In genomic region chr19:14033946-14034345, GRCh38 we compare ENCODE assay signal across 24 cellular contexts. TPM values are rescaled to one million over a fixed set of nuclear protein-coding genes. Genes with fewer than 3 reads are reported as not detected.
A peak's percentile ranks its signal among the peaks of the same experiment; 100 is the strongest.
DNase-seq lines count a peak whose midpoint lies in the region; ATAC-seq, FAIRE-seq and TF ChIP-seq lines count a peak whose summit lies in the region.
"Had no signal": no experiment of that assay in that cellular context is flagged by ENCODE, and none has a peak within 500 bp of the region (broad histone marks: within the 10 kb centered on the region; RNA-seq: fewer than 3 reads in every experiment).

No MANE protein-coding gene starts in this region.

- H3K9ac ChIP-seq in GM23248 = no peak overlapping the region
- H3K9ac ChIP-seq: SK-N-SH had no signal

- TF ChIP-seq POLR2A in GM12892 (IDR thresholded peaks at IDR 0.05; ENCODE audit: low read depth, low read length) = no peak

- no peaks in the 10 kb centered on the region for H3K27me3 ChIP-seq in GM23248 (replicated peaks; ENCODE audit: insufficient read depth)
- H3K27me3 ChIP-seq in naive thymus-derived CD4-positive, alpha-beta T cell (ENCODE audit: control insufficient read depth in 2 of 2, insufficient read depth in 2 of 2, low read length in 2 of 2) = no peaks in the 10 kb centered on the region
- H3K27me3 ChIP-seq: brain microvascular endothelial cell, Peyer's patch, upper lobe of right lung had no signal

- 96 to 100% methylated on average over 2 of the region's 2 CpGs for WGBS in GM23248 (ENCODE audit: low coverage in 1 of 2, low lambda C conversion rate in 2 of 2, missing lambda C conversion rate in 2 of 2), 2 experiments

- DNase-seq in activated T-cell treated with anti-CD3 and anti-CD28 coated beads, Interleukin-2, amount 50 U/mL, for 24 hours = no peak
- DNase-seq in activated T-cell treated with anti-CD3 and anti-CD28 coated beads for 4 hours (no peak), GM23248 (peak; percentile 36), GM12892 (ENCODE audit: insufficient read length) (no peak), NCI-H748 (lab: John Stamatoyannopoulos, UW; ENCODE audit: unreplicated experiment) (no peak), mucosa of gallbladder (ENCODE audit: low spot score) (no peak)
- no peak for DNase-seq in activated naive CD8-positive, alpha-beta T cell treated with anti-CD3 and anti-CD28 coated beads, Interleukin-2, amount 50 U/mL, for 24 hours
- no peak for DNase-seq in naive thymus-derived CD4-positive, alpha-beta T cell
- DNase-seq: activated gamma-delta T cell treated with Interleukin-2 at 50 U/mL for 16 hours, brain microvascular endothelial cell, DMS79 treated with DMSO at 0.1 percent for 48 hours, dorsolateral prefrontal cortex, esophagus squamous epithelium, IMR-90, left ventricle myocardium inferior, MM.1S, NCI-H1694, Peyer's patch, SK-N-SH, upper lobe of right lung had no signal

- H3K4me3 ChIP-seq in GM23248 = no peak overlapping the region
- no peak overlapping the region for H3K4me3 ChIP-seq in naive thymus-derived CD4-positive, alpha-beta T cell (ENCODE audit: low read length)
- H3K4me3 ChIP-seq: dorsolateral prefrontal cortex, esophagus squamous epithelium, left ventricle myocardium inferior, Peyer's patch, upper lobe of right lung had no signal

- no peaks in the 10 kb centered on the region for H4K20me1 ChIP-seq in GM23248 (ENCODE audit: insufficient read depth)

- H2AFZ ChIP-seq in GM23248 = no peak overlapping the region

- FAIRE-seq in GM12892 (lab: Jason Lieb, UNC) = no peak

- H3K27ac Mint-ChIP-seq in activated T-cell treated with anti-CD3 and anti-CD28 coated beads, Interleukin-2, amount 50 U/mL, for 24 hours = peak overlapping the region; percentile 73
- H3K27ac Mint-ChIP-seq in activated naive CD8-positive, alpha-beta T cell treated with anti-CD3 and anti-CD28 coated beads, Interleukin-2, amount 50 U/mL, for 24 hours = peak overlapping the region; percentile 86
- peak overlapping the region; percentile 65 to 92 (median 80) for H3K27ac Mint-ChIP-seq in naive thymus-derived CD4-positive, alpha-beta T cell

- H3K79me2 ChIP-seq in GM23248 (ENCODE audit: insufficient read depth) = no peaks in the 10 kb centered on the region

- no peak overlapping the region for H3K4me2 ChIP-seq in GM23248 (ENCODE audit: unreplicated experiment)
- H3K4me2 ChIP-seq: SK-N-SH had no signal

- no peaks in the 10 kb centered on the region for H3K27me3 Mint-ChIP-seq in activated T-cell treated with anti-CD3 and anti-CD28 coated beads, Interleukin-2, amount 50 U/mL, for 24 hours
- H3K27me3 Mint-ChIP-seq in activated naive CD8-positive, alpha-beta T cell treated with anti-CD3 and anti-CD28 coated beads, Interleukin-2, amount 50 U/mL, for 24 hours = no peaks in the 10 kb centered on the region
- H3K27me3 Mint-ChIP-seq in naive thymus-derived CD4-positive, alpha-beta T cell = peaks cover 0 to 1% (median 0%) of the 10 kb centered on the region in 5 donors

- no peaks in the 10 kb centered on the region for H3K36me3 ChIP-seq in GM23248 (ENCODE audit: low read depth)
- H3K36me3 ChIP-seq in naive thymus-derived CD4-positive, alpha-beta T cell (ENCODE audit: control insufficient read depth in 2 of 3, insufficient read depth in 3 of 3, low read length in 3 of 3) = peaks cover 0 to 40% (median 10%) of the 10 kb centered on the region in 3 experiments
- H3K36me3 ChIP-seq: brain microvascular endothelial cell, esophagus squamous epithelium, left ventricle myocardium inferior, Peyer's patch, upper lobe of right lung had no signal

- peaks cover 8% of the 10 kb centered on the region; the same call in 1 of the 2 replicates for H3K4me1 ChIP-seq in GM23248 (ENCODE audit: insufficient read depth)
- peaks cover 16% of the 10 kb centered on the region in 2 donors for H3K4me1 ChIP-seq in naive thymus-derived CD4-positive, alpha-beta T cell (ENCODE audit: control insufficient read depth in 2 of 2, insufficient read depth in 2 of 2, low read length in 2 of 2)

- in situ Hi-C loops in GM23248 (cut with MboI) = no loop called here

- H3K9me2 ChIP-seq in GM23248 (ENCODE audit: insufficient read depth) = no peaks in the 10 kb centered on the region
- H3K9me2 ChIP-seq: SK-N-SH had no signal

- ATAC-seq in activated naive CD8-positive, alpha-beta T cell treated with anti-CD3 and anti-CD28 coated beads, Interleukin-2, amount 50 U/mL, for 24 hours = no peak
- ATAC-seq in naive thymus-derived CD4-positive, alpha-beta T cell = no peak
- ATAC-seq: right cardiac atrium, upper lobe of right lung had no signal

- H3K36me3 Mint-ChIP-seq in activated T-cell treated with anti-CD3 and anti-CD28 coated beads, Interleukin-2, amount 50 U/mL, for 24 hours (ENCODE audit: low read depth) = peaks cover 53% of the 10 kb centered on the region
- peaks cover 24% of the 10 kb centered on the region for H3K36me3 Mint-ChIP-seq in activated naive CD8-positive, alpha-beta T cell treated with anti-CD3 and anti-CD28 coated beads, Interleukin-2, amount 50 U/mL, for 24 hours (ENCODE audit: low read depth)
- peaks cover 3 to 28% (median 9%) of the 10 kb centered on the region in 5 donors for H3K36me3 Mint-ChIP-seq in naive thymus-derived CD4-positive, alpha-beta T cell

- no peaks in the 10 kb centered on the region for H3F3A ChIP-seq in GM23248 (ENCODE audit: insufficient read depth)

- H3K27ac ChIP-seq in GM23248 = no peak overlapping the region
- H3K27ac ChIP-seq in naive thymus-derived CD4-positive, alpha-beta T cell (ENCODE audit: low read depth, low read length) = peak overlapping the region; percentile 40
- H3K27ac ChIP-seq: brain microvascular endothelial cell, dorsolateral prefrontal cortex, esophagus squamous epithelium, left ventricle myocardium inferior, Peyer's patch, upper lobe of right lung had no signal

- H3K4me1 Mint-ChIP-seq in activated T-cell treated with anti-CD3 and anti-CD28 coated beads, Interleukin-2, amount 50 U/mL, for 24 hours (ENCODE audit: low read depth) = peaks cover 20% of the 10 kb centered on the region
- peaks cover 17% of the 10 kb centered on the region for H3K4me1 Mint-ChIP-seq in activated naive CD8-positive, alpha-beta T cell treated with anti-CD3 and anti-CD28 coated beads, Interleukin-2, amount 50 U/mL, for 24 hours
- peaks cover 25 to 62% (median 37%) of the 10 kb centered on the region in 7 donors for H3K4me1 Mint-ChIP-seq in naive thymus-derived CD4-positive, alpha-beta T cell

- no peaks in the 10 kb centered on the region for H3K9me3 Mint-ChIP-seq in activated T-cell treated with anti-CD3 and anti-CD28 coated beads, Interleukin-2, amount 50 U/mL, for 24 hours
- H3K9me3 Mint-ChIP-seq in activated naive CD8-positive, alpha-beta T cell treated with anti-CD3 and anti-CD28 coated beads, Interleukin-2, amount 50 U/mL, for 24 hours = no peaks in the 10 kb centered on the region
- peaks cover 0 to 1% (median 0%) of the 10 kb centered on the region in 11 donors for H3K9me3 Mint-ChIP-seq in naive thymus-derived CD4-positive, alpha-beta T cell

- no peaks in the 10 kb centered on the region for H3K9me3 ChIP-seq in GM23248 (ENCODE audit: low read depth)
- H3K9me3 ChIP-seq in naive thymus-derived CD4-positive, alpha-beta T cell (ENCODE audit: control insufficient read depth in 2 of 3, low read length in 3 of 3) = no peaks in the 10 kb centered on the region
- H3K9me3 ChIP-seq: esophagus squamous epithelium, left ventricle myocardium inferior, Peyer's patch, SK-N-SH, upper lobe of right lung had no signal

- POLR2A ChIA-PET in naive thymus-derived CD4-positive, alpha-beta T cell (lab: Charles Lee) = interaction anchor here (0.6 to 7.9 kb wide), 5 partner anchors 27 to 257 kb away, joined by 3 to 162 read pairs (median 15); partner anchors contain the start of genes DCAF15 and RFX1

- intact Hi-C loops in naive thymus-derived CD4-positive, alpha-beta T cell (cut with micrococcal nuclease) = loop anchor here (2.0 to 5.0 kb wide), 3 partner anchors 15 to 127 kb away; partner anchors contain the start of genes BRME1 (in 1 of the 2) and CC2D1A (in 1 of the 2)

- CTCF ChIA-PET in naive thymus-derived CD4-positive, alpha-beta T cell (lab: Charles Lee) = no interaction called here

- peak overlapping the region; percentile 38 for H3K4me3 Mint-ChIP-seq in activated T-cell treated with anti-CD3 and anti-CD28 coated beads, Interleukin-2, amount 50 U/mL, for 24 hours
- H3K4me3 Mint-ChIP-seq in activated naive CD8-positive, alpha-beta T cell treated with anti-CD3 and anti-CD28 coated beads, Interleukin-2, amount 50 U/mL, for 24 hours = peak overlapping the region; percentile 53
- peak overlapping the region; percentile 57 to 88 (median 68) for H3K4me3 Mint-ChIP-seq in naive thymus-derived CD4-positive, alpha-beta T cell

RNA-seq across cellular contexts. Expression of gene IL27RA, which starts 2.4 kb away (rescaled TPM):
- total RNA-seq in GM23248 (2014; rRNA removed; shearing (Covaris generic)) = 7.5 and 8.5 TPM in 2 replicates
- 5.8 and 7.1 TPM in 2 replicates for polyA plus RNA-seq in GM23248 (2016; fragmentation: Nextera tagmentation; extraction: Ambion mirVana)
- total RNA-seq in naive thymus-derived CD4-positive, alpha-beta T cell = 100 to 1,000 TPM in 1 of 5 experiments, 10 to 100 TPM in 4; 32.1 to 118 (median 83.2) TPM
- polyA plus RNA-seq in naive thymus-derived CD4-positive, alpha-beta T cell = 100 to 1,000 TPM in 1 of 2 donors, 10 to 100 TPM in 1; 76.4 to 120 TPM
- 6.5 TPM for polyA plus RNA-seq in GM12892 (2012; ENCODE audit: missing spikeins)
- 5.6 TPM for total RNA-seq in mucosa of gallbladder

RNA-seq across cellular contexts. Expression of gene RLN3, which starts 6.0 kb away (rescaled TPM):
- total RNA-seq in GM23248 (2014; rRNA removed; shearing (Covaris generic)) = not detected in 2 replicates
- polyA plus RNA-seq in GM23248 (2016; fragmentation: Nextera tagmentation; extraction: Ambion mirVana) = not detected in 2 replicates
- total RNA-seq in naive thymus-derived CD4-positive, alpha-beta T cell = not detected
- polyA plus RNA-seq in naive thymus-derived CD4-positive, alpha-beta T cell = not detected
- not detected for polyA plus RNA-seq in GM12892 (2012; ENCODE audit: missing spikeins)
- not detected for total RNA-seq in mucosa of gallbladder
- total RNA-seq: dorsolateral prefrontal cortex, esophagus squamous epithelium, glomerular endothelial cell, H4, IMR-90, left ventricle myocardium inferior, osteocyte, Peyer's patch, right cardiac atrium, upper lobe of right lung had no signal
- polyA plus RNA-seq: IMR-90, right cardiac atrium, SK-N-SH had no signal

RNA-seq across cellular contexts. Expression of gene RFX1, which starts 27.8 kb away (rescaled TPM):
- 1.9 and 2.5 TPM in 2 replicates for total RNA-seq in GM23248 (2014; rRNA removed; shearing (Covaris generic))
- polyA plus RNA-seq in GM23248 (2016; fragmentation: Nextera tagmentation; extraction: Ambion mirVana) = 1.6 and 1.7 TPM in 2 replicates
- total RNA-seq in naive thymus-derived CD4-positive, alpha-beta T cell = 10 to 100 TPM; 15.7 to 23.5 (median 20.5) TPM
- polyA plus RNA-seq in naive thymus-derived CD4-positive, alpha-beta T cell = 1 to 10 TPM; 1.0 TPM
- 0.66 TPM for polyA plus RNA-seq in GM12892 (2012; ENCODE audit: missing spikeins)
- total RNA-seq in mucosa of gallbladder = 25.0 TPM

RNA-seq across cellular contexts. Expression of gene PALM3, which starts 27.9 kb away (rescaled TPM):
- total RNA-seq in GM23248 (2014; rRNA removed; shearing (Covaris generic)) = 0.25 TPM in 1 of 2 replicates, not detected in the other
- polyA plus RNA-seq in GM23248 (2016; fragmentation: Nextera tagmentation; extraction: Ambion mirVana) = 0.15 TPM in 1 of 2 replicates, not detected in the other
- under 1 TPM in 1 of 5 experiments, not detected in 4; 0.22 TPM for total RNA-seq in naive thymus-derived CD4-positive, alpha-beta T cell
- not detected for polyA plus RNA-seq in naive thymus-derived CD4-positive, alpha-beta T cell
- polyA plus RNA-seq in GM12892 (2012; ENCODE audit: missing spikeins) = not detected
- total RNA-seq in mucosa of gallbladder = 42.8 TPM
- total RNA-seq: esophagus squamous epithelium, glomerular endothelial cell had no signal

RNA-seq across cellular contexts. Expression of gene MISP3, which starts 38.6 kb away (rescaled TPM):
- total RNA-seq in GM23248 (2014; rRNA removed; shearing (Covaris generic)) = 1.3 TPM in 1 of 2 replicates, not detected in the other
- 2.0 and 2.7 TPM in 2 replicates for polyA plus RNA-seq in GM23248 (2016; fragmentation: Nextera tagmentation; extraction: Ambion mirVana)
- 1 to 10 TPM in 2 of 5 experiments, under 1 TPM in 3; 0.58 to 1.9 (median 0.91) TPM for total RNA-seq in naive thymus-derived CD4-positive, alpha-beta T cell
- polyA plus RNA-seq in naive thymus-derived CD4-positive, alpha-beta T cell = under 1 TPM; 0.18 to 0.19 TPM
- 0.64 TPM for polyA plus RNA-seq in GM12892 (2012; ENCODE audit: missing spikeins)
- total RNA-seq in mucosa of gallbladder = 21.6 TPM
